ENCODE assay signal across 6 cellular contexts in the genomic region with DNA sequence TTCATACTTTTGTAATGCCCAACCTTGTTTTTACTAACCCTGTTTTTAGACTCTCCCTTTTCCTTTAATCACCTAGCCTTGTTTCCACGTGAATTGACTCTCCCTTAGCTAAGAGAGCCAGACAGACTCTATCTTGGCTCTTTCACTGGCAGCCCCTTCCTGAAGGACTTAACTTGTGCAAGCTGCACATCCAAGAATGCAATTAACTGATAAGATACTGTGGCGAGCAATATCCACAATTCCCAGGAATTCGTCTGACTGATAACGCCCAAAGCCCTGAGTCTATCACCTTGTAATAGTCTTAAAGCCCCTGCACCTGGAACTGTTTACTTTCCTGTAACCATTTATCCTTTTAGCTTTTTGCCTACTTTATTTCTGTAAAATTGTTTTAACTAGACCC. TPM values are rescaled to one million over a fixed set of nuclear protein-coding genes. Genes with fewer than 3 reads are reported as not detected.
DNase-seq lines count a peak whose midpoint lies in the region; ATAC-seq and TF ChIP-seq lines count a peak whose summit lies in the region.
"Not testable (repeated sequence)": the region's sequence is repeated elsewhere in the genome, so short reads cannot be mapped to it uniquely, and the experiment has no call there.

No MANE protein-coding gene starts in this region.

- DNase-seq in ELF-1 (ENCODE audit: low read depth, low spot score) = peak; percentile 24
- peak; percentile 55 for DNase-seq in endodermal cell
- DNase-seq in hepatocyte (ENCODE audit: low spot score); mesothelial cell of epicardium (ENCODE audit: low spot score in 2 of 2, unreplicated experiment in 2 of 2); progenitor cell of endocrine pancreas (ENCODE audit: low spot score, unreplicated experiment): not testable (repeated sequence)

- peak overlapping the region; percentile 93 for H3K4me3 ChIP-seq in endodermal cell (ENCODE audit: low read length)
- H3K4me3 ChIP-seq in hepatocyte = not testable (repeated sequence)

- not testable (repeated sequence) for H2AFZ ChIP-seq in hepatocyte

- H3K4me1 Mint-ChIP-seq in endodermal cell = peaks cover 43% of the 10 kb centered on the region
- peaks cover 25% of the 10 kb centered on the region for H3K4me1 Mint-ChIP-seq in mesothelial cell of epicardium
- H3K4me1 Mint-ChIP-seq in progenitor cell of endocrine pancreas (ENCODE audit: low read depth) = peaks cover 25% of the 10 kb centered on the region

- peak overlapping the region; percentile 84 for H3K4me3 Mint-ChIP-seq in endodermal cell
- H3K4me3 Mint-ChIP-seq in mesothelial cell of epicardium = not testable (repeated sequence)
- peak overlapping the region; percentile 2 for H3K4me3 Mint-ChIP-seq in progenitor cell of endocrine pancreas (ENCODE audit: low read depth)

- not testable (repeated sequence) for H3K27me3 Mint-ChIP-seq in endodermal cell (ENCODE audit: insufficient read depth); mesothelial cell of epicardium (ENCODE audit: low read depth); progenitor cell of endocrine pancreas

- not testable (repeated sequence) for H3K27me3 ChIP-seq in endodermal cell (ENCODE audit: control insufficient read depth, insufficient read depth, low read length, poor library complexity, severe bottlenecking); hepatocyte

- WGBS in endodermal cell (ENCODE audit: insufficient coverage in 1 of 2, insufficient read length in 1 of 2), 2 experiments = 26 to 64% methylated on average over 2 to 4 of the region's 4 CpGs
- 5% methylated on average over 4 of the region's 4 CpGs for WGBS in hepatocyte (ENCODE audit: low lambda C conversion rate, missing lambda C conversion rate)

- H3K27ac ChIP-seq in endodermal cell (ENCODE audit: low read depth, low read length) = peak overlapping the region; percentile 74
- H3K27ac ChIP-seq in hepatocyte = not testable (repeated sequence)

- not testable (repeated sequence) for ATAC-seq in SK-N-SH treated with all-trans-retinoic acid at 6 μM for 48 hours

- H3K36me3 Mint-ChIP-seq in endodermal cell (ENCODE audit: low read depth) = peaks cover 35% of the 10 kb centered on the region
- peaks cover 14% of the 10 kb centered on the region for H3K36me3 Mint-ChIP-seq in mesothelial cell of epicardium
- H3K36me3 Mint-ChIP-seq in progenitor cell of endocrine pancreas (ENCODE audit: insufficient read depth) = not testable (repeated sequence)

- H3K36me3 ChIP-seq in endodermal cell (ENCODE audit: control insufficient read depth, insufficient read depth, low read length) = peaks cover 35% of the 10 kb centered on the region
- not testable (repeated sequence) for H3K36me3 ChIP-seq in hepatocyte (replicated peaks; ENCODE audit: insufficient read depth, low read depth)

- H4K20me1 ChIP-seq in hepatocyte (ENCODE audit: insufficient read depth, poor library complexity, severe bottlenecking) = not testable (repeated sequence)

- not testable (repeated sequence) for TF ChIP-seq CTCF in endodermal cell (conservative IDR thresholded peaks at IDR 0.05); hepatocyte (IDR thresholded peaks at IDR 0.05; ENCODE audit: poor library complexity); mesothelial cell of epicardium (IDR thresholded peaks at IDR 0.05; ENCODE audit: unreplicated experiment); progenitor cell of endocrine pancreas (IDR thresholded peaks at IDR 0.05; ENCODE audit: unreplicated experiment)

- H3K4me1 ChIP-seq in endodermal cell (ENCODE audit: control insufficient read depth, insufficient read depth, low read length) = peaks cover 14% of the 10 kb centered on the region
- peaks cover 18% of the 10 kb centered on the region for H3K4me1 ChIP-seq in hepatocyte (ENCODE audit: insufficient read depth)

- not testable (repeated sequence) for H3K9me2 ChIP-seq in hepatocyte (replicated peaks; ENCODE audit: insufficient read depth)

- peak overlapping the region; percentile 99 for H3K27ac Mint-ChIP-seq in endodermal cell
- H3K27ac Mint-ChIP-seq in mesothelial cell of epicardium = peak overlapping the region; percentile 33
- H3K27ac Mint-ChIP-seq in progenitor cell of endocrine pancreas = peak overlapping the region; percentile 29

- H3K4me2 ChIP-seq in hepatocyte = peak overlapping the region; percentile 64

- H3K79me2 ChIP-seq in hepatocyte = not testable (repeated sequence)

- peaks cover 31% of the 10 kb centered on the region for H3K9me3 Mint-ChIP-seq in endodermal cell
- peaks cover 27% of the 10 kb centered on the region for H3K9me3 Mint-ChIP-seq in mesothelial cell of epicardium
- peaks cover 18% of the 10 kb centered on the region for H3K9me3 Mint-ChIP-seq in progenitor cell of endocrine pancreas (ENCODE audit: low read depth)

- H3K9ac ChIP-seq in endodermal cell (ENCODE audit: extremely low read depth, low read length, poor library complexity, severe bottlenecking) = peak overlapping the region; percentile 99

- peaks cover 34% of the 10 kb centered on the region for H3K9me3 ChIP-seq in endodermal cell (ENCODE audit: control insufficient read depth, low read length)
- H3K9me3 ChIP-seq in hepatocyte (ENCODE audit: low read depth) = not testable (repeated sequence)

TF ChIP-seq in SK-N-SH treated with all-trans-retinoic acid at 6 μM for 48 hours, 23 proteins besides CTCF, POLR2A, EP300 and RAD21:
- TF ChIP-seq ISL1 (CRISPR knock-in tag; IDR thresholded peaks at IDR 0.05) = peak; percentile 70

RNA-seq across cellular contexts. Expression of gene CCDC81, which starts 48.8 kb away (rescaled TPM):
- total RNA-seq in endodermal cell (10 to 100 TPM; 33.3 to 34.0 TPM), hepatocyte (0.33 and 0.40 TPM in 2 replicates), mesothelial cell of epicardium (2.4 to 2.8 TPM (median 2.5 TPM) in 3 replicates), progenitor cell of endocrine pancreas (1.3 TPM in 2 replicates)
- 8.6 TPM for polyA plus RNA-seq in endodermal cell (2013, experiment 1 of 2)
- polyA plus RNA-seq in endodermal cell (2013, experiment 2 of 2) = 11.5 TPM
- 0.16 TPM in 1 of 2 replicates, not detected in the other for polyA plus RNA-seq in hepatocyte

Comparison
In these comparisons a context has a peak if more than half of its experiments do, and no peak if none do; other contexts are left out.
1. H3K27ac Mint-ChIP-seq: peak in every context shown above with its lines; median percentile 99 in endodermal cell; 33 in mesothelial cell of epicardium; 29 in progenitor cell of endocrine pancreas.